4 cellular contexts compared by ENCODE assay signal in the genomic region with DNA sequence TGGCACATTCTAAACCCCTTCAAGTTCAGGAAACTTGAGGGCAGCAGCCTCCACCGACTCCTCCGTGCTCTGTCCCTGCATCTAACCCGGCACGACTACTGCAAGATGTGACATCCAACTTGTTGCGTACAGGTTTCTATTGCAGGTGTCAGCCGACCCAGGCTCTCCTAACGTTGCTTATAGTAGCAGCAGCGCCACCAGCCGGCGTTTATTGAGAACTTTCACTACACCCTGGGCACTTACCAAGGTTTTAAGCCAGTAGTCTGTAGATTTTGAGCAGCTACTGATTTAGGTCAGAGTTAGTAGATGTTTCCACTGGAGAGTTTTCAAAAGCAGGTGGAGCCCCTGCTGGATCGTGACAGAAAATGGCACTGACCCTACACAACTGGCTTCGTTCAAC.
DNase-seq lines count a peak whose midpoint lies in the region; ATAC-seq, FAIRE-seq and TF ChIP-seq lines count a peak whose summit lies in the region.
"Not testable (repeated sequence)": the region's sequence is repeated elsewhere in the genome, so short reads cannot be mapped to it uniquely, and the experiment has no call there.

No MANE protein-coding gene starts in this region.

- in situ Hi-C loops in HepG2 (cut with HindIII; ENCODE audit: extremely low pct_ligation_motif_present, low pct_unique_long_range_greater_than_20kb): not testable (repeated sequence)

- POLR2A ChIA-PET in WTC11 (lab: Charles Lee); HepG2 (lab: Yijun Ruan, JAX): not testable (repeated sequence)

- TF ChIP-seq RAD21 in HepG2 (CRISPR knock-in tag; IDR thresholded peaks at IDR 0.05): not testable (repeated sequence)

- not testable (repeated sequence) for H3K79me2 ChIP-seq in HepG2 (ENCODE audit: insufficient read depth, low read length)

- not testable (repeated sequence) for H3K9ac ChIP-seq in HepG2 (ENCODE audit: insufficient read depth, low read depth, low read length)

- not testable (repeated sequence) for DNase-seq in WTC11 (ENCODE audit: low spot score); foreskin keratinocyte; HepG2 (ENCODE audit: low spot score)

- H3K9me3 ChIP-seq in HepG2 (ENCODE audit: low read length): not testable (repeated sequence)

- H3K27me3 Mint-ChIP-seq in WTC11 (ENCODE audit: low read depth): not testable (repeated sequence)

- not testable (repeated sequence) for H3K27ac ChIP-seq in foreskin keratinocyte; HepG2 (ENCODE audit: extremely low read length, insufficient read depth, low read length)

- peak; percentile 40; the same call in 1 of the 3 replicates for ATAC-seq in SK-N-SH treated with all-trans-retinoic acid at 6 μM for 48 hours
- ATAC-seq in WTC11: peak; percentile 68
- ATAC-seq in foreskin keratinocyte: peak; percentile 48
- peak; percentile 64 for ATAC-seq in HepG2

- H3K27ac Mint-ChIP-seq in WTC11: not testable (repeated sequence)

- intact Hi-C loops in HepG2 (cut with micrococcal nuclease; ENCODE audit: unreplicated experiment): not testable (repeated sequence)

- H3K36me3 ChIP-seq in HepG2 (replicated peaks in 1 of 2; ENCODE audit: control insufficient read depth in 1 of 2, insufficient read depth in 2 of 2, low read length in 2 of 2): not testable (repeated sequence)

- H3K9me3 Mint-ChIP-seq in WTC11: not testable (repeated sequence)

- H3K36me3 Mint-ChIP-seq in WTC11: not testable (repeated sequence)

- FAIRE-seq in HepG2 (lab: Jason Lieb, UNC): not testable (repeated sequence)

- not testable (repeated sequence) for H3K4me1 Mint-ChIP-seq in WTC11

- not testable (repeated sequence) for H4K20me1 ChIP-seq in HepG2 (ENCODE audit: insufficient read depth, low read length)

- TF ChIP-seq POLR2A in HepG2 (IDR thresholded peaks at IDR 0.05; ENCODE audit: insufficient read depth in 1 of 2, low read depth in 2 of 2, low read length in 2 of 2): not testable (repeated sequence)

- BruUV-seq in HepG2 (replicated peaks; lab: Mats Ljungman, UMichigan): not testable (repeated sequence)

- not testable (repeated sequence) for H3K4me2 ChIP-seq in HepG2 (ENCODE audit: low read depth, low read length)

- CTCF ChIA-PET in WTC11 (lab: Charles Lee); HepG2 (lab: Yijun Ruan, JAX; ENCODE audit: low intra/inter-chr PET ratio, low total read pairs): not testable (repeated sequence)

- H3K4me3 ChIP-seq in HepG2 (replicated peaks in 1 of 3; ENCODE audit: insufficient read depth in 1 of 3, low read depth in 2 of 3, low read length in 3 of 3): not testable (repeated sequence)

- not testable (repeated sequence) for H3K4me3 Mint-ChIP-seq in WTC11

- no CpG with 5 or more reads among the region's 12 CpGs for WGBS in HepG2 (ENCODE audit: low lambda C conversion rate)

- H2AFZ ChIP-seq in HepG2 (ENCODE audit: low read length): not testable (repeated sequence)

- not testable (repeated sequence) for TF ChIP-seq CTCF in WTC11 (IDR thresholded peaks at IDR 0.05); foreskin keratinocyte (conservative IDR thresholded peaks at IDR 0.05); HepG2 (CRISPR knock-in tag; IDR thresholded peaks at IDR 0.05)

- H3K4me1 ChIP-seq in foreskin keratinocyte; HepG2 (ENCODE audit: insufficient read depth, low read length): not testable (repeated sequence)

- not testable (repeated sequence) for H3K27me3 ChIP-seq in foreskin keratinocyte; HepG2 (ENCODE audit: control insufficient read depth in 1 of 2, insufficient read depth in 2 of 2, low read length in 2 of 2)

- not testable (repeated sequence) for TF ChIP-seq EP300 in HepG2 (IDR thresholded peaks at IDR 0.05; ENCODE audit: low read depth in 2 of 2, low read length in 2 of 2); HepG2 (CRISPR knock-in tag; IDR thresholded peaks at IDR 0.05; ENCODE audit: borderline replicate concordance)
